ENCODE assay signal across 12 cellular contexts in the genomic region with DNA sequence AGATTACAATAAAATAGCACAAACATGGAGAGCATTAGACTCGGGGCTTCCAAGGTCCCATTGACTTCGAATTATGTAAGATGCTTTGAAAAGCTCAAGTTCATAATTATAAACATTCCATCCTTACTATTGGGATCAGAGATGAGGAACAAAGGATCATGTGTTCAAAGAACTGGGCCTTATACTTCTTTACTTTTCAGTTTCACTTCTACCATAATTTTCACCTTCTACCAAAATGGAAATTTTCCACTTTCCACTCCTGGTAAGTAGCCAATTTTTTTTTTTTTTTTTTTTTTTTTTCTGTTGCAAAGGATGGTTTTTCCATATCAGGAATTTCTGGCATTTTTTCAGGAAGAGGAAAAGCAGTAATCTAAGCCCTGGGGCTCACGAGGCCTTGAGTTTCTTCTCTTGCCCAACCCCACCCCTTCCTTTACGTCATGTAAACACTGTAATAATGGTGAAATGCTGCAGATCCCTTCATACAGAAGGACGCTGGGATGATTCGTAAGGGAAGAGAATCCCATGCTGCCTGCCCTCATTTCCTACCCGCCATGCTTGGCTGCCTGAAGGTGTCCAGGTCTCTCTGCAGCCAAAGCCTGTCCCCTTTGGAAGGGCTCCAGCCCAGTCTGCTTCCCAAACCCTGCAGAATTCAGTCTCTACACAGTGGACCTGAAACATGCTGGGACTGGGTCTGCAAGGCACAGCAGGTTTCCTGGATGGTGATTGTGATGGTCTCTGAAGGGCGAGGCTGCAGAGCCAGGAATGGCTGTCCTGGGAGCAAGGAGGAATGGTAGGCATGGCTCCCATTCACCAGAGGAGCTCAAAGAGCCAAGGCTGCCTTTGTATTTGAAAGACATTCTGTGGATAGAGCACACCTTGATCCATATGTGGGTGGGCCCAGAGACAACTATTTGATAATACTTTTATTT. TPM values are rescaled to one million over a fixed set of nuclear protein-coding genes. Genes with fewer than 3 reads are reported as not detected.
DNase-seq lines count a peak whose midpoint lies in the region; ATAC-seq, FAIRE-seq and TF ChIP-seq lines count a peak whose summit lies in the region.
"Had no signal": no experiment of that assay in that cellular context is flagged by ENCODE, and none has a peak within 500 bp of the region (broad histone marks: within the 10 kb centered on the region; RNA-seq: fewer than 3 reads in every experiment).

No MANE protein-coding gene starts in this region.

- POLR2A ChIA-PET in naive thymus-derived CD8-positive, alpha-beta T cell (lab: Charles Lee): no interaction called here

- H3K27me3 ChIP-seq in stomach (no peaks in the 10 kb centered on the region), ascending aorta (no peaks in the 10 kb centered on the region)

- peak overlapping the region in 4 of 5 donors; percentile 27 to 66 (median 50) for H3K27ac ChIP-seq in stomach
- H3K27ac ChIP-seq in ascending aorta: no peak overlapping the region

- peak; percentile 80 for ATAC-seq in left lobe of liver
- ATAC-seq in naive thymus-derived CD8-positive, alpha-beta T cell: no peak
- ATAC-seq in GM18498 (IDR thresholded peaks at IDR 0.05; ENCODE audit: unreplicated experiment): no peak

- TF ChIP-seq EP300 in stomach (IDR thresholded peaks at IDR 0.05): no peak

- no peaks in the 10 kb centered on the region for H3K36me3 ChIP-seq in stomach
- no peaks in the 10 kb centered on the region for H3K36me3 ChIP-seq in ascending aorta

- TF ChIP-seq POLR2A in stomach (IDR thresholded peaks at IDR 0.05): no peak

- WGBS in stomach, 5 donors: 58 to 73% (median 64%) methylated on average over 8 of the region's 8 CpGs

- H3K36me3 Mint-ChIP-seq in dendritic cell treated with granulocyte-macrophage colony-stimulating factor and Interleukin-4, amounts not matched to agents 40 ng/mL and 50 ng/mL, for 4 days (ENCODE audit: low read depth): no peaks in the 10 kb centered on the region
- H3K36me3 Mint-ChIP-seq in naive thymus-derived CD8-positive, alpha-beta T cell: no peaks in the 10 kb centered on the region

- peaks cover 0 to 6% (median 3%) of the 10 kb centered on the region in 4 donors for H3K4me1 ChIP-seq in stomach
- H3K4me1 ChIP-seq in ascending aorta: no peaks in the 10 kb centered on the region

- TF ChIP-seq CTCF in stomach (IDR thresholded peaks at IDR 0.05): no peak
- no peak for TF ChIP-seq CTCF in ascending aorta (IDR thresholded peaks at IDR 0.05)

- H3K9me3 ChIP-seq in stomach (no peaks in the 10 kb centered on the region), ascending aorta (no peaks in the 10 kb centered on the region)

- H3K4me3 ChIP-seq in stomach (no peak overlapping the region), ascending aorta (no peak overlapping the region)

- FAIRE-seq in HTR-8/SVneo (lab: Jason Lieb, UNC): no peak

- H3K27ac Mint-ChIP-seq in dendritic cell treated with granulocyte-macrophage colony-stimulating factor and Interleukin-4, amounts not matched to agents 40 ng/mL and 50 ng/mL, for 4 days: peak overlapping the region; percentile 17
- H3K27ac Mint-ChIP-seq in naive thymus-derived CD8-positive, alpha-beta T cell: no peak overlapping the region
- H3K27ac Mint-ChIP-seq: activated T-helper 1 cell treated with anti-CD3 and anti-CD28 coated beads, Interleukin-12 subunit alpha, Interleukin-12 subunit beta, Interleukin-2, Interleukin-4 antibody, amounts not matched to agents 30 ng/mL and 10 ng/mL and 1 ng/mL, durations not matched to agents 14 hours and 24 hours and 36 hours had no signal

- no peak overlapping the region for H3K4me3 Mint-ChIP-seq in dendritic cell treated with granulocyte-macrophage colony-stimulating factor and Interleukin-4, amounts not matched to agents 40 ng/mL and 50 ng/mL, for 4 days
- H3K4me3 Mint-ChIP-seq in naive thymus-derived CD8-positive, alpha-beta T cell: no peak overlapping the region
- H3K4me3 Mint-ChIP-seq: activated T-helper 1 cell treated with anti-CD3 and anti-CD28 coated beads, Interleukin-12 subunit alpha, Interleukin-12 subunit beta, Interleukin-2, Interleukin-4 antibody, amounts not matched to agents 30 ng/mL and 10 ng/mL and 1 ng/mL, durations not matched to agents 14 hours and 24 hours and 36 hours had no signal

- DNase-seq in HTR-8/SVneo (ENCODE audit: insufficient read length, low spot score) (peak; percentile 19), left lobe of liver (ENCODE audit: low spot score) (no peak), stomach (no peak), NCI-H128 (lab: John Stamatoyannopoulos, UW; ENCODE audit: unreplicated experiment) (no peak), ascending aorta (ENCODE audit: low spot score in 2 of 2) (no peak)
- no peak for DNase-seq in naive thymus-derived CD8-positive, alpha-beta T cell
- DNase-seq: effector memory CD4-positive, alpha-beta T cell; NCI-H526 treated with DMSO at 0.1 percent for 48 hours; stimulated activated CD4-positive, alpha-beta T cell treated with anti-CD3 and anti-CD28 coated beads, Interleukin-4, amount 100 ng/mL, for 1 hour had no signal

- peaks cover 3% of the 10 kb centered on the region for H3K27me3 Mint-ChIP-seq in dendritic cell treated with granulocyte-macrophage colony-stimulating factor and Interleukin-4, amounts not matched to agents 40 ng/mL and 50 ng/mL, for 4 days
- H3K27me3 Mint-ChIP-seq in naive thymus-derived CD8-positive, alpha-beta T cell: peaks cover 0 to 2% (median 0%) of the 10 kb centered on the region in 5 donors

- no peaks in the 10 kb centered on the region for H3K9me3 Mint-ChIP-seq in dendritic cell treated with granulocyte-macrophage colony-stimulating factor and Interleukin-4, amounts not matched to agents 40 ng/mL and 50 ng/mL, for 4 days
- H3K9me3 Mint-ChIP-seq in naive thymus-derived CD8-positive, alpha-beta T cell: no peaks in the 10 kb centered on the region

- peaks cover 14% of the 10 kb centered on the region for H3K4me1 Mint-ChIP-seq in dendritic cell treated with granulocyte-macrophage colony-stimulating factor and Interleukin-4, amounts not matched to agents 40 ng/mL and 50 ng/mL, for 4 days (ENCODE audit: low read depth)
- H3K4me1 Mint-ChIP-seq in naive thymus-derived CD8-positive, alpha-beta T cell: no peaks in the 10 kb centered on the region

- intact Hi-C loops in dendritic cell treated with granulocyte-macrophage colony-stimulating factor and Interleukin-4, amounts not matched to agents 40 ng/mL and 50 ng/mL, for 4 days (cut with micrococcal nuclease): no loop called here
- intact Hi-C loops in stomach (cut with DNase I; ENCODE audit: low total_unique reads): no loop called here
- intact Hi-C loops in ascending aorta (cut with DNase I): no loop called here

RNA-seq across cellular contexts. Expression of a gene that starts 56.9 kb away (rescaled TPM):
- total RNA-seq in left lobe of liver: 0.30 TPM
- total RNA-seq in stomach: 1 to 10 TPM in 3 of 5 donors, under 1 TPM in 1, not detected in 1; 0.58 to 4.5 (median 2.0) TPM
- under 1 TPM; 0.10 to 0.31 (median 0.15) TPM for polyA plus RNA-seq in stomach
- under 1 TPM; 0.05 to 0.14 TPM for total RNA-seq in naive thymus-derived CD8-positive, alpha-beta T cell
- polyA plus RNA-seq in naive thymus-derived CD8-positive, alpha-beta T cell: under 1 TPM in 1 of 3 donors, not detected in 2; 0.06 TPM
- total RNA-seq in ascending aorta: 0.32 TPM

Comparison
In these comparisons a context has a peak if more than half of its experiments do, and no peak if none do; other contexts are left out.
1. H3K27ac ChIP-seq: peak in stomach (4 of 5); none in ascending aorta (0 of 2).